ENCODE assay signal across 19 cellular contexts in genomic region chr10:100977436-100977835, GRCh38.
"Had no signal": no experiment of that assay in that cellular context is flagged by ENCODE, and none has a peak within 500 bp of the region (broad histone marks: within the 10 kb centered on the region; RNA-seq: fewer than 3 reads in every experiment).

No MANE protein-coding gene starts in this region.

- H3K27ac ChIP-seq: foreskin keratinocyte, left lung, prostate gland, testis had no signal

- H3K4me1 Mint-ChIP-seq: activated CD4-positive, alpha-beta T cell treated with anti-CD3 and anti-CD28 coated beads, Interleukin-2, amount 10 ng/mL, durations not matched to agents 24 days and 14 days; activated naive CD4-positive, alpha-beta T cell treated with anti-CD3 and anti-CD28 coated beads, Interleukin-2, amount 10 ng/mL, durations not matched to agents 7 days and 5 days; stimulated activated memory B cell treated with anti-CD40 and anti-IgM and Interleukin-4, amounts not matched to agents 10 μg/mL and 1 μg/mL and 100 μg/mL, for 72 hours had no signal

- H3K4me3 ChIP-seq: left lung, lung, prostate gland, testis had no signal

- DNase-seq: activated CD4-positive, alpha-beta T cell treated with anti-CD3 and anti-CD28 coated beads, Interleukin-2, amount 10 ng/mL, durations not matched to agents 24 days and 14 days; activated CD8-positive, alpha-beta T cell treated with anti-CD3 and anti-CD28 coated beads, Interleukin-2, amount 10 ng/mL, durations not matched to agents 7 days and 5 days; activated effector memory CD4-positive, alpha-beta T cell treated with anti-CD3 and anti-CD28 coated beads, Interleukin-2, amount 50 U/mL, for 16 hours; activated naive CD4-positive, alpha-beta T cell treated with anti-CD3 and anti-CD28 coated beads, Interleukin-2, amount 10 ng/mL, durations not matched to agents 7 days and 5 days; amygdala; cerebellar nuclear complex; effector CD4-positive, alpha-beta T cell; erythroblast; foreskin keratinocyte; left lung; naive thymus-derived CD4-positive, alpha-beta T cell; stimulated activated CD4-positive, alpha-beta T cell treated with anti-CD3 and anti-CD28 coated beads, Interleukin-12 subunit alpha, Interleukin-12 subunit beta, amount 100 ng/mL, for 4 hours; SW 1271; testis had no signal

- H3K9me3 ChIP-seq: left lung, prostate gland, testis had no signal

- H3K4me3 Mint-ChIP-seq: activated CD4-positive, alpha-beta T cell treated with anti-CD3 and anti-CD28 coated beads, Interleukin-2, amount 10 ng/mL, durations not matched to agents 24 days and 14 days; activated CD8-positive, alpha-beta T cell treated with anti-CD3 and anti-CD28 coated beads, Interleukin-2, amount 10 ng/mL, durations not matched to agents 7 days and 5 days; activated naive CD4-positive, alpha-beta T cell treated with anti-CD3 and anti-CD28 coated beads, Interleukin-2, amount 10 ng/mL, durations not matched to agents 7 days and 5 days; dendritic cell treated with granulocyte-macrophage colony-stimulating factor and Interleukin-4, amounts not matched to agents 40 ng/mL and 50 ng/mL, for 4 days; naive thymus-derived CD4-positive, alpha-beta T cell; stimulated activated memory B cell treated with anti-CD40 and anti-IgM and Interleukin-4, amounts not matched to agents 10 μg/mL and 1 μg/mL and 100 μg/mL, for 72 hours had no signal

- H3K27ac Mint-ChIP-seq: activated CD4-positive, alpha-beta T cell treated with anti-CD3 and anti-CD28 coated beads, Interleukin-2, amount 10 ng/mL, durations not matched to agents 24 days and 14 days; activated CD8-positive, alpha-beta T cell treated with anti-CD3 and anti-CD28 coated beads, Interleukin-2, amount 10 ng/mL, durations not matched to agents 7 days and 5 days; activated naive CD4-positive, alpha-beta T cell treated with anti-CD3 and anti-CD28 coated beads, Interleukin-2, amount 10 ng/mL, durations not matched to agents 7 days and 5 days; dendritic cell treated with granulocyte-macrophage colony-stimulating factor and Interleukin-4, amounts not matched to agents 40 ng/mL and 50 ng/mL, for 4 days; stimulated activated memory B cell treated with anti-CD40 and anti-IgM and Interleukin-4, amounts not matched to agents 10 μg/mL and 1 μg/mL and 100 μg/mL, for 72 hours had no signal

- H3K27me3 Mint-ChIP-seq: naive thymus-derived CD4-positive, alpha-beta T cell; stimulated activated memory B cell treated with anti-CD40 and anti-IgM and Interleukin-4, amounts not matched to agents 10 μg/mL and 1 μg/mL and 100 μg/mL, for 72 hours had no signal

- H3K9me3 Mint-ChIP-seq: activated CD4-positive, alpha-beta T cell treated with anti-CD3 and anti-CD28 coated beads, Interleukin-2, amount 10 ng/mL, durations not matched to agents 24 days and 14 days; activated naive CD4-positive, alpha-beta T cell treated with anti-CD3 and anti-CD28 coated beads, Interleukin-2, amount 10 ng/mL, durations not matched to agents 7 days and 5 days; dendritic cell treated with granulocyte-macrophage colony-stimulating factor and Interleukin-4, amounts not matched to agents 40 ng/mL and 50 ng/mL, for 4 days; naive thymus-derived CD4-positive, alpha-beta T cell; stimulated activated memory B cell treated with anti-CD40 and anti-IgM and Interleukin-4, amounts not matched to agents 10 μg/mL and 1 μg/mL and 100 μg/mL, for 72 hours had no signal

- H3K27me3 ChIP-seq: foreskin keratinocyte, left lung, testis had no signal

- FAIRE-seq: bronchial epithelial cell had no signal

- H3K4me1 ChIP-seq: foreskin keratinocyte, left lung, prostate gland, testis had no signal

- ATAC-seq: activated CD8-positive, alpha-beta T cell treated with anti-CD3 and anti-CD28 coated beads, Interleukin-2, amount 10 ng/mL, durations not matched to agents 7 days and 5 days; foreskin keratinocyte; left lung; naive thymus-derived CD4-positive, alpha-beta T cell; stimulated activated memory B cell treated with anti-CD40 and anti-IgM and Interleukin-4, amounts not matched to agents 10 μg/mL and 1 μg/mL and 100 μg/mL, for 72 hours had no signal
